In genomic region chr17:79925242-79925957, GRCh38 we compare ENCODE assay signal across 9 cellular contexts.
A peak's percentile ranks its signal among the peaks of the same experiment; 100 is the strongest.
DNase-seq lines count a peak whose midpoint lies in the region; ATAC-seq and TF ChIP-seq lines count a peak whose summit lies in the region.
"Had no signal": no experiment of that assay in that cellular context is flagged by ENCODE, and none has a peak within 500 bp of the region (broad histone marks: within the 10 kb centered on the region; RNA-seq: fewer than 3 reads in every experiment).

No MANE protein-coding gene starts in this region.

- H3K27me3 ChIP-seq in colonic mucosa, result peaks cover 4% of the 10 kb centered on the region

- H3K9ac ChIP-seq in colonic mucosa (ENCODE audit: low read depth in 2 of 2, low read length in 2 of 2), result peak overlapping the region; percentile 35 to 43

- intact Hi-C loops in colonic mucosa (cut with DNase I), result no loop called here

- H3K4me3 ChIP-seq in colonic mucosa, result no peak overlapping the region

- no peaks in the 10 kb centered on the region for H3K9me3 Mint-ChIP-seq in HFFc6

- H3K27ac ChIP-seq in colonic mucosa, result peak overlapping the region; percentile 65

- no peak for TF ChIP-seq CTCF in colonic mucosa (IDR thresholded peaks at IDR 0.05)
- no peak for TF ChIP-seq CTCF in HFFc6 (IDR thresholded peaks at IDR 0.05)

- H3K4me1 Mint-ChIP-seq in HFFc6 (ENCODE audit: low read depth), result no peaks in the 10 kb centered on the region

- H3K27ac Mint-ChIP-seq in HFFc6, result no peak overlapping the region

- no peak for ATAC-seq in HG02852 (IDR thresholded peaks at IDR 0.05; ENCODE audit: unreplicated experiment)
- ATAC-seq in GM18519 (IDR thresholded peaks at IDR 0.05; ENCODE audit: low FRiP score, unreplicated experiment), result no peak

- peak; percentile 96 for TF ChIP-seq EP300 in Ishikawa (IDR thresholded peaks at IDR 0.05; ENCODE audit: borderline replicate concordance)

- peaks cover 15% of the 10 kb centered on the region for H3K4me1 ChIP-seq in colonic mucosa

- no peaks in the 10 kb centered on the region for H3K9me3 ChIP-seq in colonic mucosa

- no peaks in the 10 kb centered on the region for H3K36me3 ChIP-seq in colonic mucosa

- no peak overlapping the region for H3K4me3 Mint-ChIP-seq in HFFc6

- DNase-seq in AG08395 (ENCODE audit: low spot score), result peak; percentile 27
- peak; percentile 86 for DNase-seq in colonic mucosa
- DNase-seq in mucosa of gallbladder (ENCODE audit: low spot score), result peak; percentile 89
- no peak for DNase-seq in activated gamma-delta T cell treated with Interleukin-2 at 50 U/mL for 16 hours
- DNase-seq in HFFc6, result no peak
- DNase-seq: effector CD4-positive, alpha-beta T cell had no signal

- H3K36me3 Mint-ChIP-seq in HFFc6 (ENCODE audit: low read depth), result no peaks in the 10 kb centered on the region

- peaks cover 33% of the 10 kb centered on the region for H3K27me3 Mint-ChIP-seq in HFFc6 (ENCODE audit: insufficient read depth)

- TF ChIP-seq RAD21 in Ishikawa (IDR thresholded peaks at IDR 0.05; ENCODE audit: low read depth), result peak; percentile 32; the same call in 1 of the 2 replicates

TF ChIP-seq in Ishikawa, 13 proteins besides CTCF, POLR2A, EP300 and RAD21:
- TF ChIP-seq TCF12 (IDR thresholded peaks at IDR 0.05; ENCODE audit: low read depth) (peak; percentile 97), MAX (IDR thresholded peaks at IDR 0.05) (peak; percentile 69), REST (IDR thresholded peaks at IDR 0.05; ENCODE audit: low read depth) (no peak), TEAD4 (IDR thresholded peaks at IDR 0.05) (peak; percentile 85), YY1 (IDR thresholded peaks at IDR 0.05; ENCODE audit: low read depth) (peak; percentile 66), CEBPB (IDR thresholded peaks at IDR 0.05) (0 out of 2 replicates have a peak, but pooled peaks have one; percentile 2), NFIC (IDR thresholded peaks at IDR 0.05) (peak; percentile 97), TAF1 (IDR thresholded peaks at IDR 0.05; ENCODE audit: low read depth) (no peak), EGR1 (IDR thresholded peaks at IDR 0.05) (no peak), USF1 (IDR thresholded peaks at IDR 0.05) (peak; percentile 42; the same call in 1 of the 2 replicates), CREB1 (IDR thresholded peaks at IDR 0.05; ENCODE audit: low read depth) (no peak), FOXM1 (IDR thresholded peaks at IDR 0.05; ENCODE audit: borderline replicate concordance, low read depth) (peak; percentile 81), ZBTB7A (IDR thresholded peaks at IDR 0.05; ENCODE audit: low read depth) (peak; percentile 62; the same call in 1 of the 2 replicates)

Comparison
In these comparisons a context has a peak if more than half of its experiments do, and no peak if none do; other contexts are left out.
1. DNase-seq: peak in AG08395 (single experiment), colonic mucosa (single experiment) and mucosa of gallbladder (single experiment); none in activated gamma-delta T cell treated with Interleukin-2 at 50 U/mL for 16 hours (single experiment) and HFFc6 (single experiment).